ENCODE assay signal across 9 cellular contexts in genomic region chr4:70601422-70602039, GRCh38. TPM values are rescaled to one million over a fixed set of nuclear protein-coding genes. Genes with fewer than 3 reads are reported as not detected.
A peak's percentile ranks its signal among the peaks of the same experiment; 100 is the strongest.
DNase-seq lines count a peak whose midpoint lies in the region; ATAC-seq and TF ChIP-seq lines count a peak whose summit lies in the region.
"Had no signal": no experiment of that assay in that cellular context is flagged by ENCODE, and none has a peak within 500 bp of the region (broad histone marks: within the 10 kb centered on the region; RNA-seq: fewer than 3 reads in every experiment).

No MANE protein-coding gene starts in this region.

- H3K36me3 Mint-ChIP-seq in activated T-helper 1 cell treated with anti-CD3 and anti-CD28 coated beads, Interleukin-12 subunit alpha, Interleukin-12 subunit beta, Interleukin-2, Interleukin-4 antibody, amounts not matched to agents 30 ng/mL and 10 ng/mL and 1 ng/mL, durations not matched to agents 14 hours and 24 hours and 36 hours (ENCODE audit: low read depth), result no peaks in the 10 kb centered on the region

- H3K9me3 ChIP-seq in HAP-1, result no peaks in the 10 kb centered on the region
- H3K9me3 ChIP-seq in Peyer's patch, result no peaks in the 10 kb centered on the region
- H3K9me3 ChIP-seq in gastroesophageal sphincter, result no peaks in the 10 kb centered on the region
- no peaks in the 10 kb centered on the region for H3K9me3 ChIP-seq in psoas muscle
- H3K9me3 ChIP-seq in prostate gland, result no peaks in the 10 kb centered on the region

- no peaks in the 10 kb centered on the region for H3K4me1 Mint-ChIP-seq in activated T-helper 1 cell treated with anti-CD3 and anti-CD28 coated beads, Interleukin-12 subunit alpha, Interleukin-12 subunit beta, Interleukin-2, Interleukin-4 antibody, amounts not matched to agents 30 ng/mL and 10 ng/mL and 1 ng/mL, durations not matched to agents 14 hours and 24 hours and 36 hours (ENCODE audit: low read depth)

- TF ChIP-seq EP300 in gastroesophageal sphincter (IDR thresholded peaks at IDR 0.05), result no peak

- H3K27ac Mint-ChIP-seq in activated T-helper 1 cell treated with anti-CD3 and anti-CD28 coated beads, Interleukin-12 subunit alpha, Interleukin-12 subunit beta, Interleukin-2, Interleukin-4 antibody, amounts not matched to agents 30 ng/mL and 10 ng/mL and 1 ng/mL, durations not matched to agents 14 hours and 24 hours and 36 hours, result no peak overlapping the region

- H3K4me3 ChIP-seq in HAP-1 (no peak overlapping the region), Peyer's patch (no peak overlapping the region), gastroesophageal sphincter (no peak overlapping the region), psoas muscle (no peak overlapping the region), prostate gland (no peak overlapping the region)

- TF ChIP-seq CTCF in GM10266 (IDR thresholded peaks at IDR 0.05; ENCODE audit: control insufficient read depth, insufficient read depth, low read depth, missing control alignments), result peak; percentile 90
- TF ChIP-seq CTCF in Peyer's patch (IDR thresholded peaks at IDR 0.05), result peak; percentile 35 to 74 (median 70)
- TF ChIP-seq CTCF in gastroesophageal sphincter (IDR thresholded peaks at IDR 0.05), result peak; percentile 11 to 68 (median 46)
- TF ChIP-seq CTCF in psoas muscle (IDR thresholded peaks at IDR 0.05), result peak; percentile 86
- TF ChIP-seq CTCF in prostate gland (IDR thresholded peaks at IDR 0.05), result peak in 2 of 4 experiments; percentile 49 to 50

- H3K27ac ChIP-seq in Peyer's patch, result no peak overlapping the region
- no peak overlapping the region for H3K27ac ChIP-seq in gastroesophageal sphincter
- no peak overlapping the region for H3K27ac ChIP-seq in psoas muscle
- no peak overlapping the region for H3K27ac ChIP-seq in prostate gland

- no peak overlapping the region for H3K4me3 Mint-ChIP-seq in activated T-helper 1 cell treated with anti-CD3 and anti-CD28 coated beads, Interleukin-12 subunit alpha, Interleukin-12 subunit beta, Interleukin-2, Interleukin-4 antibody, amounts not matched to agents 30 ng/mL and 10 ng/mL and 1 ng/mL, durations not matched to agents 14 hours and 24 hours and 36 hours

- no peak for ATAC-seq in gastroesophageal sphincter
- ATAC-seq in psoas muscle, result peak; percentile 73 to 98 (median 88)

- peaks cover 13% of the 10 kb centered on the region for H3K27me3 Mint-ChIP-seq in activated T-helper 1 cell treated with anti-CD3 and anti-CD28 coated beads, Interleukin-12 subunit alpha, Interleukin-12 subunit beta, Interleukin-2, Interleukin-4 antibody, amounts not matched to agents 30 ng/mL and 10 ng/mL and 1 ng/mL, durations not matched to agents 14 hours and 24 hours and 36 hours (ENCODE audit: insufficient read depth)

- no peaks in the 10 kb centered on the region for H3K36me3 ChIP-seq in HAP-1 (replicated peaks)
- H3K36me3 ChIP-seq in Peyer's patch, result no peaks in the 10 kb centered on the region
- H3K36me3 ChIP-seq in gastroesophageal sphincter, result no peaks in the 10 kb centered on the region
- no peaks in the 10 kb centered on the region for H3K36me3 ChIP-seq in psoas muscle (ENCODE audit: insufficient read depth in 1 of 2, low read depth in 1 of 2)
- H3K36me3 ChIP-seq in prostate gland, result no peaks in the 10 kb centered on the region

- no peaks in the 10 kb centered on the region for H3K4me1 ChIP-seq in HAP-1
- no peaks in the 10 kb centered on the region for H3K4me1 ChIP-seq in Peyer's patch
- no peaks in the 10 kb centered on the region for H3K4me1 ChIP-seq in gastroesophageal sphincter
- H3K4me1 ChIP-seq in psoas muscle, result no peaks in the 10 kb centered on the region
- no peaks in the 10 kb centered on the region for H3K4me1 ChIP-seq in prostate gland (replicated peaks)

- TF ChIP-seq POLR2A in Peyer's patch (IDR thresholded peaks at IDR 0.05) (no peak), gastroesophageal sphincter (IDR thresholded peaks at IDR 0.05) (no peak), prostate gland (IDR thresholded peaks at IDR 0.05) (no peak)

- H3K27me3 ChIP-seq in HAP-1 (ENCODE audit: low read depth) (peaks cover 28% of the 10 kb centered on the region), Peyer's patch (no peaks in the 10 kb centered on the region), gastroesophageal sphincter (no peaks in the 10 kb centered on the region), psoas muscle (ENCODE audit: insufficient read depth in 3 of 3, low read length in 2 of 3) (no peaks in the 10 kb centered on the region), prostate gland (replicated peaks; ENCODE audit: insufficient read depth) (no peaks in the 10 kb centered on the region)

- no peaks in the 10 kb centered on the region for H3K9me3 Mint-ChIP-seq in activated T-helper 1 cell treated with anti-CD3 and anti-CD28 coated beads, Interleukin-12 subunit alpha, Interleukin-12 subunit beta, Interleukin-2, Interleukin-4 antibody, amounts not matched to agents 30 ng/mL and 10 ng/mL and 1 ng/mL, durations not matched to agents 14 hours and 24 hours and 36 hours

- intact Hi-C loops in activated T-helper 1 cell treated with anti-CD3 and anti-CD28 coated beads, Interleukin-12 subunit alpha, Interleukin-12 subunit beta, Interleukin-2, Interleukin-4 antibody, amounts not matched to agents 30 ng/mL and 10 ng/mL and 1 ng/mL, durations not matched to agents 14 hours and 24 hours and 36 hours (cut with micrococcal nuclease), result loop anchor here (1.0 to 2.0 kb wide), 2 partner anchors 87 to 1111 kb away; partner anchors contain the start of gene UTP3
- intact Hi-C loops in psoas muscle (cut with DNase I), result loop anchor here (5.0 to 10.0 kb wide), 2 partner anchors 83 to 86 kb away; partner anchors contain the start of gene UTP3 (in 2 of the 2)
- intact Hi-C loops in prostate gland (cut with DNase I), result no loop called here

- WGBS in gastroesophageal sphincter (ENCODE audit: low coverage in 1 of 2), 2 donors, result 33 to 37% methylated on average over 5 of the region's 5 CpGs
- WGBS in psoas muscle, 3 donors, result 33 to 36% (median 36%) methylated on average over 5 of the region's 5 CpGs
- WGBS in prostate gland, result 39% methylated on average over 5 of the region's 5 CpGs

- peak; percentile 47 for DNase-seq in GM10266 (ENCODE audit: extremely low spot score)
- DNase-seq in HAP-1 (ENCODE audit: low spot score in 2 of 2), result peak; percentile 56 to 67
- peak; percentile 52 for DNase-seq in LoVo (ENCODE audit: low spot score)
- peak in 2 of 3 donors; percentile 35 to 75 for DNase-seq in Peyer's patch
- peak; percentile 44 for DNase-seq in activated T-helper 1 cell treated with anti-CD3 and anti-CD28 coated beads, Interleukin-12 subunit alpha, Interleukin-12 subunit beta, Interleukin-2, Interleukin-4 antibody, amounts not matched to agents 30 ng/mL and 10 ng/mL and 1 ng/mL, durations not matched to agents 14 hours and 24 hours and 36 hours (ENCODE audit: low spot score)
- DNase-seq in psoas muscle, result peak; percentile 19 to 67
- no peak for DNase-seq in prostate gland (ENCODE audit: low spot score)

- in situ Hi-C loops in HAP-1 (cut with MboI; ENCODE audit: low sequenced_read_pairs), result no loop called here

RNA-seq across cellular contexts. Expression of gene AMBN, which starts 9.5 kb away (rescaled TPM):
- total RNA-seq in Peyer's patch (not detected), gastroesophageal sphincter (not detected), psoas muscle (not detected), prostate gland (not detected)
- not detected in 2 replicates for total RNA-seq in activated T-helper 1 cell treated with anti-CD3 and anti-CD28 coated beads, Interleukin-12 subunit alpha, Interleukin-12 subunit beta, Interleukin-2, Interleukin-4 antibody, amounts not matched to agents 30 ng/mL and 10 ng/mL and 1 ng/mL, durations not matched to agents 14 hours and 24 hours and 36 hours
- polyA plus RNA-seq in psoas muscle, result not detected
- total RNA-seq: mononuclear cell had no signal

RNA-seq across cellular contexts. Expression of gene ENAM, which starts 27.0 kb away (rescaled TPM):
- total RNA-seq in Peyer's patch (not detected), gastroesophageal sphincter (under 1 TPM in 2 of 4 donors, not detected in 2; 0.16 to 0.54 TPM), psoas muscle (1 to 10 TPM; 1.6 to 6.6 (median 3.0) TPM), prostate gland (1 to 10 TPM in 1 of 2 donors, under 1 TPM in 1; 0.09 to 2.1 TPM)
- total RNA-seq in activated T-helper 1 cell treated with anti-CD3 and anti-CD28 coated beads, Interleukin-12 subunit alpha, Interleukin-12 subunit beta, Interleukin-2, Interleukin-4 antibody, amounts not matched to agents 30 ng/mL and 10 ng/mL and 1 ng/mL, durations not matched to agents 14 hours and 24 hours and 36 hours, result not detected in 2 replicates
- 1 to 10 TPM in 1 of 3 donors, under 1 TPM in 2; 0.08 to 1.5 (median 0.65) TPM for polyA plus RNA-seq in psoas muscle
- total RNA-seq: mononuclear cell had no signal
